In the genomic region with DNA sequence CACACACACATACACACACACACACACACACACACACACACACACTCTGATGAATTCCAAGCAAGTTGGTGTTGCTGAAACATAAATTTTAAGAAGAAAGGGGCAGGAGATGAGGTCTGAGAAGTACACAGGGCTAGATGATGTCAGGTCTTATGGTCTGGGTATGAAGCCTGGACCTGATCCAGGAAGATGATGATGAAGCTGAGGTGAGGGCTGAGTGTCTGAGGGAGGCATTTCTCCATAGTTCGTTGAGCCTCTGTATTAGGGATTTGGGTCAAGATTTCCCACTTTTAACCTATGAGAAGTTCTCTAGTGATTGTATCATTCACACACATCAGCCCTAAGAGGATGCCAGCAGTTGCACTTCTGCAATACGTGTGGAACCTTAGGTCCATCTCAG, we compare ENCODE assay signal across 25 cellular contexts. TPM values are rescaled to one million over a fixed set of nuclear protein-coding genes. Genes with fewer than 3 reads are reported as not detected.
DNase-seq lines count a peak whose midpoint lies in the region; ATAC-seq, FAIRE-seq and TF ChIP-seq lines count a peak whose summit lies in the region.
"Had no signal": no experiment of that assay in that cellular context is flagged by ENCODE, and none has a peak within 500 bp of the region (broad histone marks: within the 10 kb centered on the region; RNA-seq: fewer than 3 reads in every experiment).

No MANE protein-coding gene starts in this region.

- no peak for TF ChIP-seq CTCF in K562 (IDR thresholded peaks at IDR 0.05 in 2 of 3, conservative IDR thresholded peaks at IDR 0.05 in 1 of 3; ENCODE audit: insufficient read depth in 2 of 3, low read depth in 1 of 3, low read length in 3 of 3)

- 27% methylated on average over 1 of the region's 2 CpGs for WGBS in K562 (ENCODE audit: insufficient coverage, low coverage, missing lambda C conversion rate)

- no peaks in the 10 kb centered on the region for H3K36me3 ChIP-seq in K562 (ENCODE audit: control insufficient read depth, insufficient read depth, low read length)
- H3K36me3 ChIP-seq: MG63 had no signal

- H3K9me3 ChIP-seq in K562 (replicated peaks; ENCODE audit: control insufficient read depth, insufficient read depth, low read depth, low read length): no peaks in the 10 kb centered on the region
- H3K9me3 ChIP-seq: A549, Caco-2, MG63 had no signal

- H3K27me3 ChIP-seq in K562 (ENCODE audit: control insufficient read depth in 2 of 2, insufficient read depth in 2 of 2, low read length in 2 of 2): no peaks in the 10 kb centered on the region
- H3K27me3 ChIP-seq: MG63 had no signal

- TF ChIP-seq POLR2A in GM12891 (IDR thresholded peaks at IDR 0.05; ENCODE audit: low read depth, low read length) (no peak), K562 (conservative IDR thresholded peaks at IDR 0.05) (no peak)

- CTCF ChIA-PET in K562 (lab: Yijun Ruan, JAX; ENCODE audit: low intra/inter-chr PET ratio): no interaction called here

- H3K79me2 ChIP-seq in K562 (ENCODE audit: control insufficient read depth, insufficient read depth, low read length): no peaks in the 10 kb centered on the region

- H3K4me3 ChIP-seq in K562: no peak overlapping the region
- H3K4me3 ChIP-seq: A549, MG63 had no signal

- POLR2A ChIA-PET in K562 (lab: Yijun Ruan, JAX): interaction anchor here (0.8 kb wide), 3 partner anchors 17 to 376 kb away, joined by 3 read pairs; no protein-coding TSS in a partner anchor

- no peak overlapping the region for H3K27ac Mint-ChIP-seq in activated T-cell treated with anti-CD3 and anti-CD28 coated beads, Interleukin-2, amount 50 U/mL, for 72 hours
- H3K27ac Mint-ChIP-seq in activated naive CD8-positive, alpha-beta T cell treated with anti-CD3 and anti-CD28 coated beads for 36 hours: no peak overlapping the region
- H3K27ac Mint-ChIP-seq: CD4-positive, alpha-beta T cell; HFFc6 had no signal

- H3K4me3 Mint-ChIP-seq in activated T-cell treated with anti-CD3 and anti-CD28 coated beads, Interleukin-2, amount 50 U/mL, for 72 hours: no peak overlapping the region
- H3K4me3 Mint-ChIP-seq in activated naive CD8-positive, alpha-beta T cell treated with anti-CD3 and anti-CD28 coated beads for 36 hours: no peak overlapping the region
- H3K4me3 Mint-ChIP-seq: CD4-positive, alpha-beta T cell; HFFc6 had no signal

- no peak for ATAC-seq in K562
- no peak for ATAC-seq in activated T-cell treated with anti-CD3 and anti-CD28 coated beads, Interleukin-2, amount 50 U/mL, for 72 hours (replicated peaks in 1 of 2)
- ATAC-seq: A549, SK-N-SH treated with all-trans-retinoic acid at 6 μM for 48 hours had no signal

- in situ Hi-C loops in K562 (cut with MboI): no loop called here

- no peak overlapping the region for H2AFZ ChIP-seq in K562 (ENCODE audit: low read depth, low read length)

- no peaks in the 10 kb centered on the region for H4K20me1 ChIP-seq in K562 (replicated peaks; ENCODE audit: control insufficient read depth, insufficient read depth, low read length)

- no peak overlapping the region for H3K4me2 ChIP-seq in K562 (ENCODE audit: insufficient read depth, low read length)
- H3K4me2 ChIP-seq: A549 had no signal

- FAIRE-seq in GM12891 (lab: Jason Lieb, UNC) (no peak), K562 (lab: Jason Lieb, UNC) (no peak)
- FAIRE-seq: A549 had no signal

- intact Hi-C loops in K562 (cut with micrococcal nuclease): no loop called here

- no peaks in the 10 kb centered on the region for H3K9me3 Mint-ChIP-seq in activated T-cell treated with anti-CD3 and anti-CD28 coated beads, Interleukin-2, amount 50 U/mL, for 72 hours
- H3K9me3 Mint-ChIP-seq in activated naive CD8-positive, alpha-beta T cell treated with anti-CD3 and anti-CD28 coated beads for 36 hours: no peaks in the 10 kb centered on the region
- H3K9me3 Mint-ChIP-seq: CD4-positive, alpha-beta T cell; HFFc6 had no signal

- H3K4me1 Mint-ChIP-seq in activated T-cell treated with anti-CD3 and anti-CD28 coated beads, Interleukin-2, amount 50 U/mL, for 72 hours (ENCODE audit: low read depth): no peaks in the 10 kb centered on the region
- no peaks in the 10 kb centered on the region for H3K4me1 Mint-ChIP-seq in activated naive CD8-positive, alpha-beta T cell treated with anti-CD3 and anti-CD28 coated beads for 36 hours

- peak overlapping the region; percentile 32; the same call in 1 of the 3 replicates for H3K27ac ChIP-seq in K562 (ENCODE audit: extremely low read depth, low read depth, low read length)
- H3K27ac ChIP-seq: A549, HL-60 had no signal

- H3K27me3 Mint-ChIP-seq in activated T-cell treated with anti-CD3 and anti-CD28 coated beads, Interleukin-2, amount 50 U/mL, for 72 hours (ENCODE audit: low read depth): no peaks in the 10 kb centered on the region
- no peaks in the 10 kb centered on the region for H3K27me3 Mint-ChIP-seq in activated naive CD8-positive, alpha-beta T cell treated with anti-CD3 and anti-CD28 coated beads for 36 hours

- no peaks in the 10 kb centered on the region for H3K36me3 Mint-ChIP-seq in activated T-cell treated with anti-CD3 and anti-CD28 coated beads, Interleukin-2, amount 50 U/mL, for 72 hours (ENCODE audit: insufficient read depth in 2 of 2)
- no peaks in the 10 kb centered on the region for H3K36me3 Mint-ChIP-seq in activated naive CD8-positive, alpha-beta T cell treated with anti-CD3 and anti-CD28 coated beads for 36 hours

- no peak for TF ChIP-seq EP300 in K562 (IDR thresholded peaks at IDR 0.05; ENCODE audit: low read length)

- no peak for TF ChIP-seq RAD21 in K562 (CRISPR knock-in tag; conservative IDR thresholded peaks at IDR 0.05 in 1 of 2, IDR thresholded peaks at IDR 0.05 in 1 of 2)

- DNase-seq in GM12891 (ENCODE audit: insufficient read length, low spot score): no peak
- peak; percentile 10 for DNase-seq in NCI-H226
- no peak for DNase-seq in K562 (ENCODE audit: extremely low read depth in 1 of 4, low spot score in 3 of 4)
- peak; percentile 25 for DNase-seq in kidney tubule cell (ENCODE audit: low spot score)
- no peak for DNase-seq in SHP77 (lab: John Stamatoyannopoulos, UW)
- DNase-seq in activated T-cell treated with anti-CD3 and anti-CD28 coated beads, Interleukin-2, amount 50 U/mL, for 72 hours: no peak
- DNase-seq in activated naive CD8-positive, alpha-beta T cell treated with anti-CD3 and anti-CD28 coated beads for 36 hours: no peak
- DNase-seq: Caco-2; CD4-positive, alpha-beta T cell; EL; HFFc6; Kasumi-1; MG63; NCI-H1092; NCI-H1436 treated with DMSO at 0.1 percent for 48 hours; NCI-H2029; NCI-H446 treated with DMSO at 0.1 percent for 48 hours; SIG-M5 had no signal

- H3K9ac ChIP-seq in K562 (ENCODE audit: insufficient read depth in 1 of 2, low read depth in 2 of 2, low read length in 2 of 2): no peak overlapping the region

- H3K4me1 ChIP-seq in K562 (replicated peaks in 1 of 2; ENCODE audit: control insufficient read depth in 2 of 2, insufficient read depth in 2 of 2, low read length in 2 of 2): peaks cover 0 to 32% of the 10 kb centered on the region in 2 experiments; a peak in 3 of 5 replicates

- BruUV-seq in K562 (replicated peaks; lab: Mats Ljungman, UMichigan): no TSS peak

- H3K9me1 ChIP-seq in K562 (ENCODE audit: control insufficient read depth, insufficient read depth, low read length): peaks cover 3% of the 10 kb centered on the region

TF ChIP-seq in K562, 482 proteins besides CTCF, POLR2A, EP300 and RAD21 (continues in another document):
- no peak for TF ChIP-seq ZNF507 (tag; conservative IDR thresholded peaks at IDR 0.05)

RNA-seq across cellular contexts. Expression of a gene that starts 32.6 kb away (rescaled TPM):
- polyA plus RNA-seq in GM12891 (2012; ENCODE audit: low read depth, missing spikeins): 0.26 TPM
- total RNA-seq in K562 (2011; cell fraction: chromatin; rRNA removed; ENCODE audit: low replicate concordance): 3.6 and 5.0 TPM in 2 replicates
- total RNA-seq in K562 (2011; cell fraction: nucleolus; rRNA removed): 4.2 and 4.5 TPM in 2 replicates
- total RNA-seq in K562 (2011; cell fraction: nucleoplasm; rRNA removed): 5.6 and 6.4 TPM in 2 replicates
- total RNA-seq in K562 (2014; rRNA removed) (3.8 and 5.1 TPM in 2 replicates), K562 (2014; rRNA removed; fragmentation: Illumina TruSeq; extraction: Trizol) (3.8 and 4.3 TPM in 2 replicates), K562 (2015; rRNA removed; fragmentation: Illumina TruSeq; extraction: Trizol) (5.0 and 6.1 TPM in 2 replicates), K562 (2021) (8.8 and 11.5 TPM in 2 replicates)
- polyA plus RNA-seq in K562 (2011; rRNA removed) (2.2 and 3.2 TPM in 2 replicates), K562 (2014; fragmentation: Illumina TruSeq; extraction: Trizol) (8.9 and 10.1 TPM in 2 replicates), K562 (2014; fragmentation: Nextera tagmentation; extraction: Ambion mirVana) (1 to 10 TPM in 1 of 2 experiments, under 1 TPM in 1; 0.69 to 1.3 TPM), K562 (2014; rRNA removed) (4.5 and 4.9 TPM in 2 replicates)
- 3.2 and 6.4 TPM in 2 replicates for polyA plus RNA-seq in K562 (2011; cell fraction: cytosol; rRNA removed)
- polyA plus RNA-seq in K562 (2011; cell fraction: nucleus; rRNA removed): 1.1 and 3.0 TPM in 2 replicates
- polyA plus RNA-seq in K562 (2012): 6.8 and 12.0 TPM in 2 replicates
- polyA minus RNA-seq in K562 (2011; rRNA and poly(A)+ RNA removed): 1.3 and 2.4 TPM in 2 replicates
- polyA minus RNA-seq in K562 (2011; cell fraction: cytosol; rRNA and poly(A)+ RNA removed): 2.7 and 4.5 TPM in 2 replicates
- 0.33 and 0.54 TPM in 2 replicates for polyA minus RNA-seq in K562 (2011; cell fraction: nucleus; rRNA and poly(A)+ RNA removed)
- under 1 TPM; 0.09 to 0.53 TPM for total RNA-seq in activated T-cell treated with anti-CD3 and anti-CD28 coated beads, Interleukin-2, amount 50 U/mL, for 72 hours
- under 1 TPM; 0.28 to 0.29 TPM for total RNA-seq in activated naive CD8-positive, alpha-beta T cell treated with anti-CD3 and anti-CD28 coated beads for 36 hours
- total RNA-seq: CD4-positive, alpha-beta T cell had no signal

RNA-seq across cellular contexts. Expression of a gene that starts 43.8 kb away (rescaled TPM):
- polyA plus RNA-seq in GM12891 (2012; ENCODE audit: low read depth, missing spikeins): not detected
- total RNA-seq in K562 (2011; cell fraction: chromatin; rRNA removed; ENCODE audit: low replicate concordance): not detected in 2 replicates
- total RNA-seq in K562 (2011; cell fraction: nucleolus; rRNA removed): not detected in 2 replicates
- not detected in 2 replicates for total RNA-seq in K562 (2011; cell fraction: nucleoplasm; rRNA removed)
- total RNA-seq in K562 (2014; rRNA removed): not detected in 2 replicates
- not detected in 2 replicates for total RNA-seq in K562 (2014; rRNA removed; fragmentation: Illumina TruSeq; extraction: Trizol)
- total RNA-seq in K562 (2015; rRNA removed; fragmentation: Illumina TruSeq; extraction: Trizol): not detected in 2 replicates
- total RNA-seq in K562 (2021): not detected in 2 replicates
- not detected in 2 replicates for polyA plus RNA-seq in K562 (2011; rRNA removed)
- polyA plus RNA-seq in K562 (2011; cell fraction: cytosol; rRNA removed): not detected in 2 replicates
- not detected in 2 replicates for polyA plus RNA-seq in K562 (2011; cell fraction: nucleus; rRNA removed)
- not detected in 2 replicates for polyA plus RNA-seq in K562 (2012)
- not detected in 2 replicates for polyA plus RNA-seq in K562 (2014; fragmentation: Illumina TruSeq; extraction: Trizol)
- not detected for polyA plus RNA-seq in K562 (2014; fragmentation: Nextera tagmentation; extraction: Ambion mirVana)
- not detected in 2 replicates for polyA plus RNA-seq in K562 (2014; rRNA removed)
- polyA minus RNA-seq in K562 (2011; rRNA and poly(A)+ RNA removed): not detected in 2 replicates
- not detected in 2 replicates for polyA minus RNA-seq in K562 (2011; cell fraction: cytosol; rRNA and poly(A)+ RNA removed)
- polyA minus RNA-seq in K562 (2011; cell fraction: nucleus; rRNA and poly(A)+ RNA removed): not detected in 2 replicates
- not detected for total RNA-seq in activated T-cell treated with anti-CD3 and anti-CD28 coated beads, Interleukin-2, amount 50 U/mL, for 72 hours
- total RNA-seq in activated naive CD8-positive, alpha-beta T cell treated with anti-CD3 and anti-CD28 coated beads for 36 hours: not detected
- total RNA-seq: Caco-2; CD4-positive, alpha-beta T cell; H4; HFFc6; HT1080; RPMI7951 had no signal
- polyA plus RNA-seq: A549, BJ had no signal

Comparison
In these comparisons a context has a peak if more than half of its experiments do, and no peak if none do; other contexts are left out.
1. DNase-seq: peak in NCI-H226 (single experiment) and kidney tubule cell (single experiment); none in GM12891 (single experiment), K562 (0 of 4), SHP77 (0 of 2), activated T-cell treated with anti-CD3 and anti-CD28 coated beads, Interleukin-2, amount 50 U/mL, for 72 hours (0 of 2) and activated naive CD8-positive, alpha-beta T cell treated with anti-CD3 and anti-CD28 coated beads for 36 hours (single experiment).